Comparison of ENCODE assay signal across 30 cellular contexts in genomic region chr14:69979882-69980281, GRCh38.
DNase-seq lines count a peak whose midpoint lies in the region; ATAC-seq, FAIRE-seq and TF ChIP-seq lines count a peak whose summit lies in the region.
"Had no signal": no experiment of that assay in that cellular context is flagged by ENCODE, and none has a peak within 500 bp of the region (broad histone marks: within the 10 kb centered on the region; RNA-seq: fewer than 3 reads in every experiment).

No MANE protein-coding gene starts in this region.

- 100% methylated on average over 1 of the region's 1 CpG for WGBS in HepG2 (ENCODE audit: low lambda C conversion rate)
- 83% methylated on average over 1 of the region's 1 CpG for WGBS in esophagus muscularis mucosa

- peaks cover 3% of the 10 kb centered on the region for H3K36me3 ChIP-seq in neural progenitor cell
- H3K36me3 ChIP-seq in HepG2 (replicated peaks in 1 of 2; ENCODE audit: control insufficient read depth in 1 of 2, insufficient read depth in 2 of 2, low read length in 2 of 2): peaks cover 18 to 37% of the 10 kb centered on the region in 2 experiments
- no peaks in the 10 kb centered on the region for H3K36me3 ChIP-seq in esophagus muscularis mucosa
- H3K36me3 ChIP-seq: neutrophil, sigmoid colon had no signal

- TF ChIP-seq POLR2A in HepG2 (IDR thresholded peaks at IDR 0.05; ENCODE audit: insufficient read depth in 1 of 2, low read depth in 2 of 2, low read length in 2 of 2) (no peak), GM12891 (IDR thresholded peaks at IDR 0.05; ENCODE audit: low read depth, low read length) (no peak), esophagus muscularis mucosa (IDR thresholded peaks at IDR 0.05; ENCODE audit: low read depth) (no peak)

- no peak overlapping the region for H2AFZ ChIP-seq in neural progenitor cell (replicated peaks)
- H2AFZ ChIP-seq in HepG2 (ENCODE audit: low read length): no peak overlapping the region

- H3K4me1 Mint-ChIP-seq in neural progenitor cell (peaks cover 21% of the 10 kb centered on the region), natural killer cell (no peaks in the 10 kb centered on the region)
- H3K4me1 Mint-ChIP-seq: activated B cell treated with CpG ODN at 0.5 μM for 24 hours; activated CD4-positive, alpha-beta T cell treated with anti-CD3 and anti-CD28 coated beads, Interleukin-2, amount 10 ng/mL, durations not matched to agents 7 days and 5 days; activated naive CD8-positive, alpha-beta T cell treated with anti-CD3 and anti-CD28 coated beads for 36 hours; central memory CD8-positive, alpha-beta T cell had no signal

- no peak overlapping the region for H3K4me3 Mint-ChIP-seq in neural progenitor cell
- H3K4me3 Mint-ChIP-seq in natural killer cell: no peak overlapping the region
- H3K4me3 Mint-ChIP-seq: activated B cell treated with CpG ODN at 0.5 μM for 24 hours; activated CD4-positive, alpha-beta T cell treated with anti-CD3 and anti-CD28 coated beads, Interleukin-2, amount 10 ng/mL, durations not matched to agents 7 days and 5 days; activated naive CD8-positive, alpha-beta T cell treated with anti-CD3 and anti-CD28 coated beads for 36 hours; activated T-cell treated with anti-CD3 and anti-CD28 coated beads, Interleukin-2, amount 50 U/mL, for 24 hours; central memory CD8-positive, alpha-beta T cell had no signal

- DNase-seq in NCI-H2196 (lab: John Stamatoyannopoulos, UW; ENCODE audit: unreplicated experiment) (peak; percentile 43), NCI-H2196 treated with DMSO at 0.1 percent for 48 hours (lab: John Stamatoyannopoulos, UW; ENCODE audit: unreplicated experiment) (no peak), epithelial cell of prostate (ENCODE audit: low read depth, low spot score) (no peak), neural progenitor cell (ENCODE audit: low spot score) (no peak), HepG2 (ENCODE audit: low spot score) (no peak), GM12891 (ENCODE audit: insufficient read length, low spot score) (no peak), natural killer cell (no peak), esophagus muscularis mucosa (ENCODE audit: extremely low spot score) (no peak)
- DNase-seq: activated B cell treated with CpG ODN at 0.5 μM for 24 hours; activated CD4-positive, alpha-beta T cell treated with anti-CD3 and anti-CD28 coated beads, Interleukin-2, amount 10 ng/mL, durations not matched to agents 7 days and 5 days; activated gamma-delta T cell; activated naive CD8-positive, alpha-beta T cell treated with anti-CD3 and anti-CD28 coated beads for 36 hours; activated T-cell treated with anti-CD3 and anti-CD28 coated beads, Interleukin-2, amount 50 U/mL, for 24 hours; dermis blood vessel endothelial cell; mesendoderm; NCI-H1092; NCI-H187; psoas muscle; sigmoid colon; SK-N-SH; stimulated activated CD4-positive, alpha-beta T cell treated with anti-CD3 and anti-CD28 coated beads, Interleukin-4, amount 100 ng/mL, for 1 hour; trophoblast cell had no signal

- ATAC-seq in HepG2: no peak
- ATAC-seq in natural killer cell: no peak
- ATAC-seq: K562, left lobe of liver, psoas muscle had no signal

- no peaks in the 10 kb centered on the region for H3K79me2 ChIP-seq in neural progenitor cell (ENCODE audit: low read depth)
- H3K79me2 ChIP-seq in HepG2 (ENCODE audit: insufficient read depth, low read length): no peaks in the 10 kb centered on the region

- no TSS peak for BruUV-seq in HepG2 (replicated peaks; lab: Mats Ljungman, UMichigan)

- POLR2A ChIA-PET in HepG2 (lab: Yijun Ruan, JAX): no interaction called here

- H3K4me1 ChIP-seq in neural progenitor cell: peaks cover 34% of the 10 kb centered on the region
- peaks cover 20% of the 10 kb centered on the region for H3K4me1 ChIP-seq in HepG2 (ENCODE audit: insufficient read depth, low read length)
- peaks cover 3 to 11% (median 9%) of the 10 kb centered on the region in 4 donors for H3K4me1 ChIP-seq in esophagus muscularis mucosa
- H3K4me1 ChIP-seq: sigmoid colon had no signal

- H3K27ac Mint-ChIP-seq in neural progenitor cell (no peak overlapping the region), natural killer cell (no peak overlapping the region)
- H3K27ac Mint-ChIP-seq: activated B cell treated with CpG ODN at 0.5 μM for 24 hours; activated CD4-positive, alpha-beta T cell treated with anti-CD3 and anti-CD28 coated beads, Interleukin-2, amount 10 ng/mL, durations not matched to agents 7 days and 5 days; activated naive CD8-positive, alpha-beta T cell treated with anti-CD3 and anti-CD28 coated beads for 36 hours; activated T-cell treated with anti-CD3 and anti-CD28 coated beads, Interleukin-2, amount 50 U/mL, for 24 hours had no signal

- H3K9ac ChIP-seq in neural progenitor cell (no peak overlapping the region), HepG2 (ENCODE audit: insufficient read depth, low read depth, low read length) (no peak overlapping the region)
- H3K9ac ChIP-seq: SK-N-SH had no signal

- peak overlapping the region; percentile 17 for H3K4me2 ChIP-seq in neural progenitor cell
- no peak overlapping the region for H3K4me2 ChIP-seq in HepG2 (ENCODE audit: low read depth, low read length)
- H3K4me2 ChIP-seq: SK-N-SH had no signal

- in situ Hi-C loops in HepG2 (cut with HindIII; ENCODE audit: extremely low pct_ligation_motif_present, low pct_unique_long_range_greater_than_20kb): no loop called here

- FAIRE-seq in HepG2 (lab: Jason Lieb, UNC): no peak
- no peak for FAIRE-seq in GM12891 (lab: Jason Lieb, UNC)
- FAIRE-seq: D721Med, endometrium, frontal cortex, K562 had no signal

- CTCF ChIA-PET in HepG2 (lab: Yijun Ruan, JAX; ENCODE audit: low intra/inter-chr PET ratio, low total read pairs): no interaction called here

- H4K20me1 ChIP-seq in neural progenitor cell (ENCODE audit: low read depth) (peaks cover 4% of the 10 kb centered on the region), HepG2 (ENCODE audit: insufficient read depth, low read length) (no peaks in the 10 kb centered on the region)

- H3K36me3 Mint-ChIP-seq in neural progenitor cell (peaks cover 25% of the 10 kb centered on the region), natural killer cell (no peaks in the 10 kb centered on the region)
- H3K36me3 Mint-ChIP-seq: activated naive CD8-positive, alpha-beta T cell treated with anti-CD3 and anti-CD28 coated beads for 36 hours had no signal

- TF ChIP-seq RAD21 in HepG2 (CRISPR knock-in tag; IDR thresholded peaks at IDR 0.05): no peak

- no peaks in the 10 kb centered on the region for H3K9me3 Mint-ChIP-seq in neural progenitor cell
- H3K9me3 Mint-ChIP-seq in natural killer cell: no peaks in the 10 kb centered on the region
- H3K9me3 Mint-ChIP-seq: activated B cell treated with CpG ODN at 0.5 μM for 24 hours; activated CD4-positive, alpha-beta T cell treated with anti-CD3 and anti-CD28 coated beads, Interleukin-2, amount 10 ng/mL, durations not matched to agents 7 days and 5 days; activated naive CD8-positive, alpha-beta T cell treated with anti-CD3 and anti-CD28 coated beads for 36 hours; activated T-cell treated with anti-CD3 and anti-CD28 coated beads, Interleukin-2, amount 50 U/mL, for 24 hours; central memory CD8-positive, alpha-beta T cell had no signal

- H3K27me3 Mint-ChIP-seq in neural progenitor cell (ENCODE audit: insufficient read depth, low read depth) (peaks cover 5% of the 10 kb centered on the region), natural killer cell (ENCODE audit: low read depth in 2 of 2) (peaks cover 27 to 63% of the 10 kb centered on the region in 2 donors)

- intact Hi-C loops in HepG2 (cut with micrococcal nuclease; ENCODE audit: unreplicated experiment): no loop called here
- intact Hi-C loops in natural killer cell (cut with micrococcal nuclease): no loop called here
- intact Hi-C loops in esophagus muscularis mucosa (cut with DNase I): no loop called here

- no peak for TF ChIP-seq CTCF in neural progenitor cell (IDR thresholded peaks at IDR 0.05)
- no peak for TF ChIP-seq CTCF in HepG2 (CRISPR knock-in tag; IDR thresholded peaks at IDR 0.05)
- no peak for TF ChIP-seq CTCF in natural killer cell (IDR thresholded peaks at IDR 0.05)
- TF ChIP-seq CTCF in esophagus muscularis mucosa (IDR thresholded peaks at IDR 0.05): no peak

- no peaks in the 10 kb centered on the region for H3K27me3 ChIP-seq in neural progenitor cell
- H3K27me3 ChIP-seq in HepG2 (ENCODE audit: control insufficient read depth in 1 of 2, insufficient read depth in 2 of 2, low read length in 2 of 2): no peaks in the 10 kb centered on the region
- peaks cover 0 to 35% (median 0%) of the 10 kb centered on the region in 4 donors for H3K27me3 ChIP-seq in esophagus muscularis mucosa
- H3K27me3 ChIP-seq: sigmoid colon had no signal

- H3K4me3 ChIP-seq in neural progenitor cell: no peak overlapping the region
- H3K4me3 ChIP-seq in HepG2 (replicated peaks in 1 of 3; ENCODE audit: insufficient read depth in 1 of 3, low read depth in 2 of 3, low read length in 3 of 3): no peak overlapping the region
- no peak overlapping the region for H3K4me3 ChIP-seq in esophagus muscularis mucosa
- H3K4me3 ChIP-seq: K562, psoas muscle, sigmoid colon had no signal

- TF ChIP-seq EP300 in HepG2 (IDR thresholded peaks at IDR 0.05; ENCODE audit: low read depth in 2 of 2, low read length in 2 of 2) (no peak), HepG2 (CRISPR knock-in tag; IDR thresholded peaks at IDR 0.05; ENCODE audit: borderline replicate concordance) (no peak), esophagus muscularis mucosa (IDR thresholded peaks at IDR 0.05) (no peak)

- peak overlapping the region; percentile 82 for H3K27ac ChIP-seq in epithelial cell of prostate
- H3K27ac ChIP-seq in neural progenitor cell: peak overlapping the region; percentile 80
- H3K27ac ChIP-seq in HepG2 (ENCODE audit: extremely low read length, insufficient read depth, low read length): no peak overlapping the region
- no peak overlapping the region for H3K27ac ChIP-seq in esophagus muscularis mucosa (replicated peaks in 1 of 4)
- H3K27ac ChIP-seq: neutrophil, psoas muscle, RWPE1, sigmoid colon had no signal

- H3F3A ChIP-seq in neural progenitor cell (ENCODE audit: low read depth): peaks cover 30% of the 10 kb centered on the region

- H3K9me3 ChIP-seq in neural progenitor cell (ENCODE audit: low read depth) (no peaks in the 10 kb centered on the region), HepG2 (ENCODE audit: low read length) (no peaks in the 10 kb centered on the region), esophagus muscularis mucosa (no peaks in the 10 kb centered on the region)
- H3K9me3 ChIP-seq: neutrophil, psoas muscle, sigmoid colon, SK-N-SH had no signal

TF ChIP-seq in GM12891, 5 proteins besides CTCF, POLR2A, EP300 and RAD21:
- TF ChIP-seq POLR2AphosphoS5 (IDR thresholded peaks at IDR 0.05; ENCODE audit: low read depth, low read length): no peak
- no peak for TF ChIP-seq POU2F2 (IDR thresholded peaks at IDR 0.05; ENCODE audit: low read depth, low read length)
- no peak for TF ChIP-seq TAF1 (IDR thresholded peaks at IDR 0.05; ENCODE audit: low read depth, low read length)
- no peak for TF ChIP-seq PAX5 (IDR thresholded peaks at IDR 0.05; ENCODE audit: insufficient read depth, low read length, severe bottlenecking)
- no peak for TF ChIP-seq SPI1 (IDR thresholded peaks at IDR 0.05; ENCODE audit: low read depth, low read length)

Comparison
In these comparisons a context has a peak if more than half of its experiments do, and no peak if none do; other contexts are left out.
1. H3K27ac ChIP-seq: peak in epithelial cell of prostate (single experiment) and neural progenitor cell (single experiment); none in HepG2 (single experiment) and esophagus muscularis mucosa (0 of 4).